ENCODE assay signal across 8 cellular contexts in the genomic region with DNA sequence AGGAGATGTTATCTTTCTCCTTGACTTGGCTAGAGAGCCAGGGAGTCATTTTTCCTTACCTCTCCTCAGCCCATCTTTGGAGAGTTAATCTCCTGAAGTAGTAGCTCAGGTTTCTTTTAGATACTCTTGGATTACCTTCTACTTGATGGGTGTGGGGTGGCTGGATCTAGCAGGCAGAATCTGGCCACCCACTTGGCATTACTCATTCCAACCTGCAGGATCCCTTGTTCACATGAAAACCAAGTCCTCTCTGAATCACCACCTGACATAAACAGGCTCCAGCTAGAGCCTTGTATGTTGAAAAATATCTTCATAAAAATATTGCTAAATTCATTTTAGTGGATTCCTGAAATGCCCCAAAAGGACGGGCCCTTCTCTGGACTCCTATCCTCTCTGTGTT.
"Had no signal": no experiment of that assay in that cellular context is flagged by ENCODE, and none has a peak within 500 bp of the region (broad histone marks: within the 10 kb centered on the region; RNA-seq: fewer than 3 reads in every experiment).

No MANE protein-coding gene starts in this region.

- ATAC-seq: activated CD4-positive, CD25-positive, alpha-beta regulatory T cell treated with anti-CD3 and anti-CD28 coated beads, Interleukin-2, amount 50 U/mL, for 24 hours; activated naive CD8-positive, alpha-beta T cell treated with anti-CD3 and anti-CD28 coated beads, Interleukin-2, amount 50 U/mL, for 24 hours; activated T-cell treated with anti-CD3 and anti-CD28 coated beads, Interleukin-2, amount 50 U/mL, for 4 hours had no signal

- H3K4me3 Mint-ChIP-seq: activated CD4-positive, alpha-beta memory T cell treated with anti-CD3 and anti-CD28 coated beads for 36 hours; activated naive CD8-positive, alpha-beta T cell treated with anti-CD3 and anti-CD28 coated beads, Interleukin-2, amount 50 U/mL, for 24 hours; activated T-cell treated with anti-CD3 and anti-CD28 coated beads, Interleukin-2, amount 50 U/mL, for 4 hours; T-helper 2 cell treated with Interferon-gamma antibody and Interleukin-4, amounts not matched to agents 5 μg/mL and 100 μg/mL, for 36 hours had no signal

- H3K9me3 Mint-ChIP-seq: activated CD4-positive, alpha-beta memory T cell treated with anti-CD3 and anti-CD28 coated beads for 36 hours; activated naive CD8-positive, alpha-beta T cell treated with anti-CD3 and anti-CD28 coated beads, Interleukin-2, amount 50 U/mL, for 24 hours; activated T-cell treated with anti-CD3 and anti-CD28 coated beads, Interleukin-2, amount 50 U/mL, for 4 hours; T-helper 2 cell treated with Interferon-gamma antibody and Interleukin-4, amounts not matched to agents 5 μg/mL and 100 μg/mL, for 36 hours had no signal

- H3K36me3 Mint-ChIP-seq: activated CD4-positive, alpha-beta memory T cell treated with anti-CD3 and anti-CD28 coated beads for 36 hours had no signal

- H3K27ac Mint-ChIP-seq: activated CD4-positive, alpha-beta memory T cell treated with anti-CD3 and anti-CD28 coated beads for 36 hours; activated naive CD8-positive, alpha-beta T cell treated with anti-CD3 and anti-CD28 coated beads, Interleukin-2, amount 50 U/mL, for 24 hours; T-helper 2 cell treated with Interferon-gamma antibody and Interleukin-4, amounts not matched to agents 5 μg/mL and 100 μg/mL, for 36 hours had no signal

- H3K4me1 Mint-ChIP-seq: activated naive CD8-positive, alpha-beta T cell treated with anti-CD3 and anti-CD28 coated beads, Interleukin-2, amount 50 U/mL, for 24 hours had no signal

- DNase-seq: activated CD4-positive, alpha-beta memory T cell treated with anti-CD3 and anti-CD28 coated beads for 36 hours; activated naive CD8-positive, alpha-beta T cell treated with anti-CD3 and anti-CD28 coated beads, Interleukin-2, amount 50 U/mL, for 24 hours; activated T-cell treated with anti-CD3 and anti-CD28 coated beads, Interleukin-2, amount 50 U/mL, for 4 hours; colonic mucosa; tibial artery; uterus had no signal
